8 cellular contexts compared by ENCODE assay signal in the genomic region with DNA sequence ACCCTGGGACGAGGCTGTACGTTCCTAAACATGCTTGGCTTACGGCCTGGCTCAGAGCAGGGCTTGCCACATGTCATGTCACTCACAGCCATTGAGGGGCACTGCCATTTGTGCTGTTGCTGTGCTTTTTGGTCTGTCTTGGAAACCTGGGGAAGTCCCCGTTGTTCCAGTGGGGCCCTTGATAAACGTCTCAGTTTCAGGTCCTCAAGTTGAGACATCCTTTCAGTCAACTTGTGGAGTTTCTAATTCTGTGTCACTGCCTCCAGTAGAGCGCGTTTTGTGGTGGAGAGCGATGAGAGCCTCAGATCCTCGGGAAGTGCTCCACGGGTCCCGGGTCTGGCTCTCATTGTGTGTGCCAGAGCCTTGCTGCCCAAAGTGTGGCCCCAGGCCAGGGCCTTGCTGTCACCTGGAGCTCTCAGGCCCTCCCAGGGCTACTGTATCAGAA. TPM values are rescaled to one million over a fixed set of nuclear protein-coding genes. Genes with fewer than 3 reads are reported as not detected.
DNase-seq lines count a peak whose midpoint lies in the region; ATAC-seq lines count a peak whose summit lies in the region.

No MANE protein-coding gene starts in this region.

- H3K4me1 Mint-ChIP-seq in activated CD4-positive, alpha-beta memory T cell treated with anti-CD3 and anti-CD28 coated beads, Interleukin-2, amount 10 ng/mL, durations not matched to agents 7 days and 5 days = peaks cover 21% of the 10 kb centered on the region

- H3K9me3 Mint-ChIP-seq in activated CD4-positive, alpha-beta memory T cell treated with anti-CD3 and anti-CD28 coated beads, Interleukin-2, amount 10 ng/mL, durations not matched to agents 7 days and 5 days = peaks cover 2% of the 10 kb centered on the region

- POLR2A ChIA-PET in activated CD4-positive, alpha-beta memory T cell treated with anti-CD3 and anti-CD28 coated beads, Interleukin-2, amount 10 ng/mL, durations not matched to agents 7 days and 5 days (lab: Charles Lee) = no interaction called here

- no peak overlapping the region for H3K4me3 Mint-ChIP-seq in activated CD4-positive, alpha-beta memory T cell treated with anti-CD3 and anti-CD28 coated beads, Interleukin-2, amount 10 ng/mL, durations not matched to agents 7 days and 5 days

- H3K36me3 Mint-ChIP-seq in activated CD4-positive, alpha-beta memory T cell treated with anti-CD3 and anti-CD28 coated beads, Interleukin-2, amount 10 ng/mL, durations not matched to agents 7 days and 5 days (ENCODE audit: low read depth) = peaks cover 5% of the 10 kb centered on the region

- CTCF ChIA-PET in activated CD4-positive, alpha-beta memory T cell treated with anti-CD3 and anti-CD28 coated beads, Interleukin-2, amount 10 ng/mL, durations not matched to agents 7 days and 5 days (lab: Charles Lee) = no interaction called here

- peak; percentile 75 for DNase-seq in activated CD8-positive, alpha-beta memory T cell treated with anti-CD3 and anti-CD28 coated beads for 24 hours
- DNase-seq in activated CD8-positive, alpha-beta memory T cell treated with anti-CD3 and anti-CD28 coated beads, Interleukin-2, amount 50 U/mL, for 4 hours = no peak
- DNase-seq in activated CD4-positive, alpha-beta memory T cell treated with anti-CD3 and anti-CD28 coated beads, Interleukin-2, amount 10 ng/mL, durations not matched to agents 7 days and 5 days = peak; percentile 58
- peak; percentile 80 for DNase-seq in stimulated activated CD4-positive, alpha-beta T cell treated with anti-CD3 and anti-CD28 coated beads, Interleukin-4, amount 100 ng/mL, for 24 hours
- DNase-seq in mesenteric fat pad (ENCODE audit: low spot score) = no peak
- DNase-seq in effector CD8-positive, alpha-beta T cell (lab: John Stamatoyannopoulos, UW) = no peak
- no peak for DNase-seq in AG20443 (ENCODE audit: low spot score)

- no peak overlapping the region for H3K27ac Mint-ChIP-seq in activated CD4-positive, alpha-beta memory T cell treated with anti-CD3 and anti-CD28 coated beads, Interleukin-2, amount 10 ng/mL, durations not matched to agents 7 days and 5 days

- peak; percentile 100 for ATAC-seq in HG03175 (IDR thresholded peaks at IDR 0.05; ENCODE audit: unreplicated experiment)

- H3K27me3 Mint-ChIP-seq in activated CD4-positive, alpha-beta memory T cell treated with anti-CD3 and anti-CD28 coated beads, Interleukin-2, amount 10 ng/mL, durations not matched to agents 7 days and 5 days = peaks cover 10% of the 10 kb centered on the region

RNA-seq across cellular contexts. Expression of gene CCR6, which starts 43.0 kb away (rescaled TPM):
- total RNA-seq in activated CD4-positive, alpha-beta memory T cell treated with anti-CD3 and anti-CD28 coated beads, Interleukin-2, amount 10 ng/mL, durations not matched to agents 7 days and 5 days = 10 to 100 TPM; 20.0 to 20.3 TPM
- not detected for total RNA-seq in mesenteric fat pad

Comparison
In these comparisons a context has a peak if more than half of its experiments do, and no peak if none do; other contexts are left out.
1. DNase-seq: peak in activated CD8-positive, alpha-beta memory T cell treated with anti-CD3 and anti-CD28 coated beads for 24 hours (single experiment), activated CD4-positive, alpha-beta memory T cell treated with anti-CD3 and anti-CD28 coated beads, Interleukin-2, amount 10 ng/mL, durations not matched to agents 7 days and 5 days (single experiment) and stimulated activated CD4-positive, alpha-beta T cell treated with anti-CD3 and anti-CD28 coated beads, Interleukin-4, amount 100 ng/mL, for 24 hours (single experiment); none in activated CD8-positive, alpha-beta memory T cell treated with anti-CD3 and anti-CD28 coated beads, Interleukin-2, amount 50 U/mL, for 4 hours (single experiment), mesenteric fat pad (single experiment), effector CD8-positive, alpha-beta T cell (single experiment) and AG20443 (single experiment).
2. RNA of gene CCR6, which starts 43.0 kb away (total RNA-seq): 20.0 to 20.3 TPM in activated CD4-positive, alpha-beta memory T cell treated with anti-CD3 and anti-CD28 coated beads, Interleukin-2, amount 10 ng/mL, durations not matched to agents 7 days and 5 days; not detected in mesenteric fat pad (single experiment); every median in the first group is over 10 times any median in the second.